Comparison of ENCODE assay signal across 1 cellular context in the genomic region with DNA sequence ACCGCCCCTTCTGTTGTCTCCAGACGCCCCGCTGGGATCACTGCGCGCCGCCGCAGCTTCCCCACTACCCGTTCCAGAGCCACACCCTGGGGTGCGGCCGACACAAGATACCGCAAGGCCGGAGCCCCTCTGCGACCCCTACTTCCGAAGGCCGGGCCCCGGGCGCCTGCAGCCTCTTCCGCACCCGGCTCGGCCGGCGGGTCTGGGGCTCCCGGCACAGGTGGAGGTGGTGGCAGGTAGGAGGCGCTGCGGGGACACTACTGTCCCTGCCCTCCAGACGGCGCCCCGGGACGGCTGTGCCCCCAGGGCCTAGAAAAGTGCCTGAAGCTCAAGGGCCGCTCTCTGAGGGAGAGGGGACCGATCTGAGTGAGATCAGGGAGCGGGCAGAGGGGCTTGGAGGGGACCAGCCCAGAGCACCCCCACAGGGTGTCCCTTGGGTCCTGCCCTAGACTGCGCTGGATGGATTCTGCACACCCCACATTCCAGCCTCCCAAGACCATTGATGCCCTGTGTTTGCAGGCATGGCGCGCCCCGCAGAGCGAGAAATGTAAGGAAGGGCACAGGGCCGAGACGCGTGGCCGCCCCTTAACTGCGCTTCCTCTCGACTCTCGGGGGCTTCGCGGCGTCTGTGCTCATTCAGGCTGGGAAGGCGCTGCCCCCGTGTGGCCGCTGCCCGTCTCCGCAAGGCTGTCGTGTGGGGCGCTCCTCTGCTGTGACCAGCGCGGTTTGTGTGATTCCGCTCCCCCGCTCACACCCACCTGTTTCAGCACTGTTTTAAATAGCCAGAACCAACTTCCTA.
TF ChIP-seq lines count a peak whose summit lies in the region.

No MANE protein-coding gene starts in this region.

TF ChIP-seq in HEK293, 187 proteins besides CTCF, POLR2A, EP300 and RAD21 (continued from another document and continues in another):
- TF ChIP-seq, protein P1, sequence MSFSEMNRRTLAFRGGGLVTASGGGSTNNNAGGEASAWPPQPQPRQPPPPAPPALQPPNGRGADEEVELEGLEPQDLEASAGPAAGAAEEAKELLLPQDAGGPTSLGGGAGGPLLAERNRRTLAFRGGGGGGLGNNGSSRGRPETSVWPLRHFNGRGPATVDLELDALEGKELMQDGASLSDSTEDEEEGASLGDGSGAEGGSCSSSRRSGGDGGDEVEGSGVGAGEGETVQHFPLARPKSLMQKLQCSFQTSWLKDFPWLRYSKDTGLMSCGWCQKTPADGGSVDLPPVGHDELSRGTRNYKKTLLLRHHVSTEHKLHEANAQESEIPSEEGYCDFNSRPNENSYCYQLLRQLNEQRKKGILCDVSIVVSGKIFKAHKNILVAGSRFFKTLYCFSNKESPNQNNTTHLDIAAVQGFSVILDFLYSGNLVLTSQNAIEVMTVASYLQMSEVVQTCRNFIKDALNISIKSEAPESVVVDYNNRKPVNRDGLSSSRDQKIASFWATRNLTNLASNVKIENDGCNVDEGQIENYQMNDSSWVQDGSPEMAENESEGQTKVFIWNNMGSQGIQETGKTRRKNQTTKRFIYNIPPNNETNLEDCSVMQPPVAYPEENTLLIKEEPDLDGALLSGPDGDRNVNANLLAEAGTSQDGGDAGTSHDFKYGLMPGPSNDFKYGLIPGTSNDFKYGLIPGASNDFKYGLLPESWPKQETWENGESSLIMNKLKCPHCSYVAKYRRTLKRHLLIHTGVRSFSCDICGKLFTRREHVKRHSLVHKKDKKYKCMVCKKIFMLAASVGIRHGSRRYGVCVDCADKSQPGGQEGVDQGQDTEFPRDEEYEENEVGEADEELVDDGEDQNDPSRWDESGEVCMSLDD (tag by site-specific recombination; IDR thresholded peaks at IDR 0.05) = peak; percentile 90
- TF ChIP-seq ZNF707 (tag by site-specific recombination; IDR thresholded peaks at IDR 0.05) (no peak), ZNF133 (tag by site-specific recombination; IDR thresholded peaks at IDR 0.05) (no peak), ZNF473 (tag by site-specific recombination; IDR thresholded peaks at IDR 0.05) (no peak), ZNF837 (tag by site-specific recombination; IDR thresholded peaks at IDR 0.05) (no peak), ZNF23 (tag by site-specific recombination; IDR thresholded peaks at IDR 0.05; ENCODE audit: borderline replicate concordance) (no peak), ZNF341 (tag by site-specific recombination; IDR thresholded peaks at IDR 0.05; ENCODE audit: low read depth) (no peak), ZNF16 (tag by site-specific recombination; IDR thresholded peaks at IDR 0.05; ENCODE audit: low read depth) (no peak), ZNF747 (tag by site-specific recombination; IDR thresholded peaks at IDR 0.05) (no peak), ZNF514 (tag by site-specific recombination; IDR thresholded peaks at IDR 0.05) (no peak), ZNF37A (tag by site-specific recombination; IDR thresholded peaks at IDR 0.05) (no peak), KLF7 (tag by site-specific recombination; IDR thresholded peaks at IDR 0.05; ENCODE audit: borderline replicate concordance) (no peak), ZNF169 (tag by site-specific recombination; IDR thresholded peaks at IDR 0.05) (no peak), BCL11B (tag by site-specific recombination; IDR thresholded peaks at IDR 0.05; ENCODE audit: low read depth) (no peak), ZNF114 (tag by site-specific recombination; IDR thresholded peaks at IDR 0.05) (no peak), ZNF623 (tag by site-specific recombination; IDR thresholded peaks at IDR 0.05) (no peak), ZSCAN16 (tag by site-specific recombination; IDR thresholded peaks at IDR 0.05) (no peak), ZNF670 (tag by site-specific recombination; IDR thresholded peaks at IDR 0.05; ENCODE audit: low read depth) (no peak), ZNF24 (tag by site-specific recombination; IDR thresholded peaks at IDR 0.05) (peak; percentile 28; the same call in 1 of the 2 replicates), ZNF585B (tag by site-specific recombination; IDR thresholded peaks at IDR 0.05) (no peak), ZNF394 (tag by site-specific recombination; IDR thresholded peaks at IDR 0.05; ENCODE audit: borderline replicate concordance) (no peak), ZNF529 (tag by site-specific recombination; IDR thresholded peaks at IDR 0.05; ENCODE audit: insufficient replicate concordance) (no peak), WT1 (tag by site-specific recombination; IDR thresholded peaks at IDR 0.05) (0 out of 2 replicates have a peak, but pooled peaks have one; percentile 9), ZNF600 (tag by site-specific recombination; IDR thresholded peaks at IDR 0.05) (no peak), ZNF792 (tag by site-specific recombination; IDR thresholded peaks at IDR 0.05) (peak; percentile 38; the same call in 1 of the 2 replicates), ZNF76 (tag by site-specific recombination; IDR thresholded peaks at IDR 0.05; ENCODE audit: borderline replicate concordance, low read depth) (0 out of 2 replicates have a peak, but pooled peaks have one; percentile 34), ZNF610 (tag by site-specific recombination; IDR thresholded peaks at IDR 0.05; ENCODE audit: borderline replicate concordance) (peak; percentile 57; the same call in 1 of the 2 replicates), ZBTB20 (tag by site-specific recombination; IDR thresholded peaks at IDR 0.05) (peak; percentile 84), ZNF660 (tag by site-specific recombination; IDR thresholded peaks at IDR 0.05) (peak; percentile 36; the same call in 1 of the 2 replicates), ZEB2 (tag by site-specific recombination; IDR thresholded peaks at IDR 0.05) (peak; percentile 87), REPIN1 (tag by site-specific recombination; IDR thresholded peaks at IDR 0.05; ENCODE audit: low read depth) (no peak), HOXA7 (CRISPR knock-in tag; IDR thresholded peaks at IDR 0.05; ENCODE audit: borderline replicate concordance) (no peak), OSR2 (tag by site-specific recombination; IDR thresholded peaks at IDR 0.05) (0 out of 2 replicates have a peak, but pooled peaks have one; percentile 6), BCL11A (tag by site-specific recombination; IDR thresholded peaks at IDR 0.05; ENCODE audit: low read depth) (no peak), ZNF555 (tag by site-specific recombination; conservative IDR thresholded peaks at IDR 0.05) (no peak), KLF10 (tag by site-specific recombination; IDR thresholded peaks at IDR 0.05) (no peak), ZFP37 (tag by site-specific recombination; IDR thresholded peaks at IDR 0.05) (peak; percentile 90), ZNF404 (tag by site-specific recombination; IDR thresholded peaks at IDR 0.05) (no peak), HOXC10 (CRISPR knock-in tag; IDR thresholded peaks at IDR 0.05) (no peak), ZNF354C (tag by site-specific recombination; IDR thresholded peaks at IDR 0.05; ENCODE audit: borderline replicate concordance, low read depth) (no peak)
- TF ChIP-seq, protein P2, sequence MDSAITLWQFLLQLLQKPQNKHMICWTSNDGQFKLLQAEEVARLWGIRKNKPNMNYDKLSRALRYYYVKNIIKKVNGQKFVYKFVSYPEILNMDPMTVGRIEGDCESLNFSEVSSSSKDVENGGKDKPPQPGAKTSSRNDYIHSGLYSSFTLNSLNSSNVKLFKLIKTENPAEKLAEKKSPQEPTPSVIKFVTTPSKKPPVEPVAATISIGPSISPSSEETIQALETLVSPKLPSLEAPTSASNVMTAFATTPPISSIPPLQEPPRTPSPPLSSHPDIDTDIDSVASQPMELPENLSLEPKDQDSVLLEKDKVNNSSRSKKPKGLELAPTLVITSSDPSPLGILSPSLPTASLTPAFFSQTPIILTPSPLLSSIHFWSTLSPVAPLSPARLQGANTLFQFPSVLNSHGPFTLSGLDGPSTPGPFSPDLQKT (IDR thresholded peaks at IDR 0.05; ENCODE audit: borderline replicate concordance, low read depth, low read length) = no peak
- TF ChIP-seq, protein P3, sequence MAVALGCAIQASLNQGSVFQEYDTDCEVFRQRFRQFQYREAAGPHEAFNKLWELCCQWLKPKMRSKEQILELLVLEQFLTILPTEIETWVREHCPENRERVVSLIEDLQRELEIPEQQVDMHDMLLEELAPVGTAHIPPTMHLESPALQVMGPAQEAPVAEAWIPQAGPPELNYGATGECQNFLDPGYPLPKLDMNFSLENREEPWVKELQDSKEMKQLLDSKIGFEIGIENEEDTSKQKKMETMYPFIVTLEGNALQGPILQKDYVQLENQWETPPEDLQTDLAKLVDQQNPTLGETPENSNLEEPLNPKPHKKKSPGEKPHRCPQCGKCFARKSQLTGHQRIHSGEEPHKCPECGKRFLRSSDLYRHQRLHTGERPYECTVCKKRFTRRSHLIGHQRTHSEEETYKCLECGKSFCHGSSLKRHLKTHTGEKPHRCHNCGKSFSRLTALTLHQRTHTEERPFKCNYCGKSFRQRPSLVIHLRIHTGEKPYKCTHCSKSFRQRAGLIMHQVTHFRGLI (tag by site-specific recombination; IDR thresholded peaks at IDR 0.05) = no peak
- TF ChIP-seq, protein P4, sequence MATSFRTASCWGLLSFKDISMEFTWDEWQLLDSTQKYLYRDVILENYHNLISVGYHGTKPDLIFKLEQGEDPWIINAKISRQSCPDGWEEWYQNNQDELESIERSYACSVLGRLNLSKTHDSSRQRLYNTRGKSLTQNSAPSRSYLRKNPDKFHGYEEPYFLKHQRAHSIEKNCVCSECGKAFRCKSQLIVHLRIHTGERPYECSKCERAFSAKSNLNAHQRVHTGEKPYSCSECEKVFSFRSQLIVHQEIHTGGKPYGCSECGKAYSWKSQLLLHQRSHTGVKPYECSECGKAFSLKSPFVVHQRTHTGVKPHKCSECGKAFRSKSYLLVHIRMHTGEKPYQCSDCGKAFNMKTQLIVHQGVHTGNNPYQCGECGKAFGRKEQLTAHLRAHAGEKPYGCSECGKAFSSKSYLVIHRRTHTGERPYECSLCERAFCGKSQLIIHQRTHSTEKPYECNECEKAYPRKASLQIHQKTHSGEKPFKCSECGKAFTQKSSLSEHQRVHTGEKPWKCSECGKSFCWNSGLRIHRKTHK (tag by site-specific recombination; IDR thresholded peaks at IDR 0.05) = no peak
- TF ChIP-seq, protein P5, sequence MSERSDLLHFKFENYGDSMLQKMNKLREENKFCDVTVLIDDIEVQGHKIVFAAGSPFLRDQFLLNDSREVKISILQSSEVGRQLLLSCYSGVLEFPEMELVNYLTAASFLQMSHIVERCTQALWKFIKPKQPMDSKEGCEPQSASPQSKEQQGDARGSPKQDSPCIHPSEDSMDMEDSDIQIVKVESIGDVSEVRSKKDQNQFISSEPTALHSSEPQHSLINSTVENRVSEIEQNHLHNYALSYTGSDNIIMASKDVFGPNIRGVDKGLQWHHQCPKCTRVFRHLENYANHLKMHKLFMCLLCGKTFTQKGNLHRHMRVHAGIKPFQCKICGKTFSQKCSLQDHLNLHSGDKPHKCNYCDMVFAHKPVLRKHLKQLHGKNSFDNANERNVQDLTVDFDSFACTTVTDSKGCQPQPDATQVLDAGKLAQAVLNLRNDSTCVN (tag by site-specific recombination; optimal IDR thresholded peaks at IDR 0.05) = peak; percentile 75
- TF ChIP-seq, protein P6, sequence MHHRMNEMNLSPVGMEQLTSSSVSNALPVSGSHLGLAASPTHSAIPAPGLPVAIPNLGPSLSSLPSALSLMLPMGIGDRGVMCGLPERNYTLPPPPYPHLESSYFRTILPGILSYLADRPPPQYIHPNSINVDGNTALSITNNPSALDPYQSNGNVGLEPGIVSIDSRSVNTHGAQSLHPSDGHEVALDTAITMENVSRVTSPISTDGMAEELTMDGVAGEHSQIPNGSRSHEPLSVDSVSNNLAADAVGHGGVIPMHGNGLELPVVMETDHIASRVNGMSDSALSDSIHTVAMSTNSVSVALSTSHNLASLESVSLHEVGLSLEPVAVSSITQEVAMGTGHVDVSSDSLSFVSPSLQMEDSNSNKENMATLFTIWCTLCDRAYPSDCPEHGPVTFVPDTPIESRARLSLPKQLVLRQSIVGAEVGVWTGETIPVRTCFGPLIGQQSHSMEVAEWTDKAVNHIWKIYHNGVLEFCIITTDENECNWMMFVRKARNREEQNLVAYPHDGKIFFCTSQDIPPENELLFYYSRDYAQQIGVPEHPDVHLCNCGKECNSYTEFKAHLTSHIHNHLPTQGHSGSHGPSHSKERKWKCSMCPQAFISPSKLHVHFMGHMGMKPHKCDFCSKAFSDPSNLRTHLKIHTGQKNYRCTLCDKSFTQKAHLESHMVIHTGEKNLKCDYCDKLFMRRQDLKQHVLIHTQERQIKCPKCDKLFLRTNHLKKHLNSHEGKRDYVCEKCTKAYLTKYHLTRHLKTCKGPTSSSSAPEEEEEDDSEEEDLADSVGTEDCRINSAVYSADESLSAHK (tag by site-specific recombination; IDR thresholded peaks at IDR 0.05) = no peak
- TF ChIP-seq, protein P7, sequence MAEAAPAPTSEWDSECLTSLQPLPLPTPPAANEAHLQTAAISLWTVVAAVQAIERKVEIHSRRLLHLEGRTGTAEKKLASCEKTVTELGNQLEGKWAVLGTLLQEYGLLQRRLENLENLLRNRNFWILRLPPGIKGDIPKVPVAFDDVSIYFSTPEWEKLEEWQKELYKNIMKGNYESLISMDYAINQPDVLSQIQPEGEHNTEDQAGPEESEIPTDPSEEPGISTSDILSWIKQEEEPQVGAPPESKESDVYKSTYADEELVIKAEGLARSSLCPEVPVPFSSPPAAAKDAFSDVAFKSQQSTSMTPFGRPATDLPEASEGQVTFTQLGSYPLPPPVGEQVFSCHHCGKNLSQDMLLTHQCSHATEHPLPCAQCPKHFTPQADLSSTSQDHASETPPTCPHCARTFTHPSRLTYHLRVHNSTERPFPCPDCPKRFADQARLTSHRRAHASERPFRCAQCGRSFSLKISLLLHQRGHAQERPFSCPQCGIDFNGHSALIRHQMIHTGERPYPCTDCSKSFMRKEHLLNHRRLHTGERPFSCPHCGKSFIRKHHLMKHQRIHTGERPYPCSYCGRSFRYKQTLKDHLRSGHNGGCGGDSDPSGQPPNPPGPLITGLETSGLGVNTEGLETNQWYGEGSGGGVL (tag by site-specific recombination; IDR thresholded peaks at IDR 0.05) = no peak
- TF ChIP-seq, protein P8, sequence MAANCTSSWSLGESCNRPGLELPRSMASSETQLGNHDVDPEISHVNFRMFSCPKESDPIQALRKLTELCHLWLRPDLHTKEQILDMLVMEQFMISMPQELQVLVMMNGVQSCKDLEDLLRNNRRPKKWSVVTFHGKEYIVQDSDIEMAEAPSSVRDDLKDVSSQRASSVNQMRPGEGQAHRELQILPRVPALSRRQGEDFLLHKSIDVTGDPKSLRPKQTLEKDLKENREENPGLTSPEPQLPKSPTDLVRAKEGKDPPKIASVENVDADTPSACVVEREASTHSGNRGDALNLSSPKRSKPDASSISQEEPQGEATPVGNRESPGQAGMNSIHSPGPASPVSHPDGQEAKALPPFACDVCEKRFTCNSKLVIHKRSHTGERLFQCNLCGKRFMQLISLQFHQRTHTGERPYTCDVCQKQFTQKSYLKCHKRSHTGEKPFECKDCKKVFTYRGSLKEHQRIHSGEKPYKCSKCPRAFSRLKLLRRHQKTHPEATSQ (tag by site-specific recombination; IDR thresholded peaks at IDR 0.05) = no peak
- TF ChIP-seq, protein P9, sequence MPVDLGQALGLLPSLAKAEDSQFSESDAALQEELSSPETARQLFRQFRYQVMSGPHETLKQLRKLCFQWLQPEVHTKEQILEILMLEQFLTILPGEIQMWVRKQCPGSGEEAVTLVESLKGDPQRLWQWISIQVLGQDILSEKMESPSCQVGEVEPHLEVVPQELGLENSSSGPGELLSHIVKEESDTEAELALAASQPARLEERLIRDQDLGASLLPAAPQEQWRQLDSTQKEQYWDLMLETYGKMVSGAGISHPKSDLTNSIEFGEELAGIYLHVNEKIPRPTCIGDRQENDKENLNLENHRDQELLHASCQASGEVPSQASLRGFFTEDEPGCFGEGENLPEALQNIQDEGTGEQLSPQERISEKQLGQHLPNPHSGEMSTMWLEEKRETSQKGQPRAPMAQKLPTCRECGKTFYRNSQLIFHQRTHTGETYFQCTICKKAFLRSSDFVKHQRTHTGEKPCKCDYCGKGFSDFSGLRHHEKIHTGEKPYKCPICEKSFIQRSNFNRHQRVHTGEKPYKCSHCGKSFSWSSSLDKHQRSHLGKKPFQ (tag by site-specific recombination; IDR thresholded peaks at IDR 0.05) = peak; percentile 75
